8 cellular contexts compared by ENCODE assay signal in the genomic region with DNA sequence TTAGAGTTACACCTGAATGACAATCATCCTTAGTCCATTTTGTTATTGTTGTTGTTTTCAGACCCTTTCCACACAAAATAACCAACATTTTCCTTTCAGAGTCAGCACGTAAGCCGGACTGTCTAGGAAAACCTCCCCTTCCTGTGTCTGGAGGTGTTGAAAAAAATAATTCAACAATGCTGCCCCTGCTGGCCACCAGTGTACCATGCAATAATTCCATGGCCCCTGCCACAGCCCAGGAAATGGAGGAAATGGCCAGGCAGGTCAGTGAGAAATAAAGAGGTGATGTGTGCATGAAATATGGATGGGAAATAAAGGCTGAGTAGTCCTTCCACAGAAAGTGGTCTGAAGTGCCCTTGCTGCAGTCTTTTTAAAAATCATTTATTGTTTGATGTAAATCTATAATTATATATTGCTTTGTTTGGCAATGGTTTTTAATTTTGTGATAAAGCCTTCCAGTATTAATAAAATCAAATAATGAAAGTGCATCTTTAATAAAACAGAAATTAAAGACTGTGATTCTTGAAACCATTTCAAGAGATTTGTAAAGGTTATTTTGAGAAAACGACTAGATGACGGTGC.
DNase-seq lines count a peak whose midpoint lies in the region; ATAC-seq and TF ChIP-seq lines count a peak whose summit lies in the region.

No MANE protein-coding gene starts in this region.

- peak; percentile 43; the same call in 1 of the 2 replicates for TF ChIP-seq RAD21 in Ishikawa (IDR thresholded peaks at IDR 0.05; ENCODE audit: low read depth)

- H3K4me3 ChIP-seq in AG09309 (ENCODE audit: control insufficient read depth, low read depth, low read length) (no peak overlapping the region), colonic mucosa (no peak overlapping the region)

- H3K9ac ChIP-seq in colonic mucosa (ENCODE audit: low read depth in 2 of 2, low read length in 2 of 2): no peak overlapping the region

- peak; percentile 29 for TF ChIP-seq CTCF in AG09309 (IDR thresholded peaks at IDR 0.05; ENCODE audit: control insufficient read depth, insufficient read depth, low read depth, low read length, missing control alignments)
- peak; percentile 33 for TF ChIP-seq CTCF in colonic mucosa (IDR thresholded peaks at IDR 0.05)

- no peak overlapping the region for H3K4me3 Mint-ChIP-seq in natural killer cell treated with Interleukin-12 subunit alpha and Interleukin-12 subunit beta and Interleukin-15 and Interleukin-18, amount 100 ng/mL, for 72 hours

- H3K27me3 ChIP-seq in colonic mucosa: no peaks in the 10 kb centered on the region

- H3K27ac Mint-ChIP-seq in natural killer cell treated with Interleukin-12 subunit alpha and Interleukin-12 subunit beta and Interleukin-15 and Interleukin-18, amount 100 ng/mL, for 72 hours: no peak overlapping the region

- H3K27me3 Mint-ChIP-seq in natural killer cell treated with Interleukin-12 subunit alpha and Interleukin-12 subunit beta and Interleukin-15 and Interleukin-18, amount 100 ng/mL, for 72 hours: no peaks in the 10 kb centered on the region

- peak; percentile 73 for ATAC-seq in GM18858 (IDR thresholded peaks at IDR 0.05; ENCODE audit: unreplicated experiment)
- no peak for ATAC-seq in natural killer cell treated with Interleukin-12 subunit alpha and Interleukin-12 subunit beta and Interleukin-15 and Interleukin-18, amount 100 ng/mL, for 72 hours

- DNase-seq in AG09309 (ENCODE audit: low read depth) (no peak), colonic mucosa (peak; percentile 17), NCI-H187 treated with DMSO at 0.1 percent for 48 hours (lab: John Stamatoyannopoulos, UW) (no peak)
- DNase-seq in stimulated activated CD8-positive, alpha-beta memory T cell treated with anti-CD3 and anti-CD28 coated beads, Interleukin-4, amount 100 ng/mL, for 48 hours: peak; percentile 23
- no peak for DNase-seq in activated CD8-positive, alpha-beta memory T cell treated with anti-CD3 and anti-CD28 coated beads, Interleukin-2, amount 50 U/mL, for 48 hours
- no peak for DNase-seq in natural killer cell treated with Interleukin-12 subunit alpha and Interleukin-12 subunit beta and Interleukin-15 and Interleukin-18, amount 100 ng/mL, for 72 hours (ENCODE audit: low spot score)

- H3K27ac ChIP-seq in colonic mucosa: no peak overlapping the region

- no peaks in the 10 kb centered on the region for H3K36me3 ChIP-seq in colonic mucosa

- peaks cover 5% of the 10 kb centered on the region for H3K9me3 Mint-ChIP-seq in natural killer cell treated with Interleukin-12 subunit alpha and Interleukin-12 subunit beta and Interleukin-15 and Interleukin-18, amount 100 ng/mL, for 72 hours

- H3K9me3 ChIP-seq in colonic mucosa: no peaks in the 10 kb centered on the region

- H3K4me1 Mint-ChIP-seq in natural killer cell treated with Interleukin-12 subunit alpha and Interleukin-12 subunit beta and Interleukin-15 and Interleukin-18, amount 100 ng/mL, for 72 hours (ENCODE audit: low read depth in 2 of 2): no peaks in the 10 kb centered on the region

- H3K4me1 ChIP-seq in colonic mucosa: no peaks in the 10 kb centered on the region

- no peak for TF ChIP-seq EP300 in Ishikawa (IDR thresholded peaks at IDR 0.05; ENCODE audit: borderline replicate concordance)

- intact Hi-C loops in colonic mucosa (cut with DNase I): no loop called here

- H3K36me3 Mint-ChIP-seq in natural killer cell treated with Interleukin-12 subunit alpha and Interleukin-12 subunit beta and Interleukin-15 and Interleukin-18, amount 100 ng/mL, for 72 hours: no peaks in the 10 kb centered on the region

TF ChIP-seq in Ishikawa, 13 proteins besides CTCF, POLR2A, EP300 and RAD21:
- TF ChIP-seq TCF12 (IDR thresholded peaks at IDR 0.05; ENCODE audit: low read depth) (no peak), TEAD4 (IDR thresholded peaks at IDR 0.05) (no peak), YY1 (IDR thresholded peaks at IDR 0.05; ENCODE audit: low read depth) (no peak), FOXM1 (IDR thresholded peaks at IDR 0.05; ENCODE audit: borderline replicate concordance, low read depth) (no peak), NFIC (IDR thresholded peaks at IDR 0.05) (no peak), EGR1 (IDR thresholded peaks at IDR 0.05) (no peak), TAF1 (IDR thresholded peaks at IDR 0.05; ENCODE audit: low read depth) (no peak), CREB1 (IDR thresholded peaks at IDR 0.05; ENCODE audit: low read depth) (no peak), CEBPB (IDR thresholded peaks at IDR 0.05) (no peak), ZBTB7A (IDR thresholded peaks at IDR 0.05; ENCODE audit: low read depth) (no peak)
- TF ChIP-seq, protein P1, sequence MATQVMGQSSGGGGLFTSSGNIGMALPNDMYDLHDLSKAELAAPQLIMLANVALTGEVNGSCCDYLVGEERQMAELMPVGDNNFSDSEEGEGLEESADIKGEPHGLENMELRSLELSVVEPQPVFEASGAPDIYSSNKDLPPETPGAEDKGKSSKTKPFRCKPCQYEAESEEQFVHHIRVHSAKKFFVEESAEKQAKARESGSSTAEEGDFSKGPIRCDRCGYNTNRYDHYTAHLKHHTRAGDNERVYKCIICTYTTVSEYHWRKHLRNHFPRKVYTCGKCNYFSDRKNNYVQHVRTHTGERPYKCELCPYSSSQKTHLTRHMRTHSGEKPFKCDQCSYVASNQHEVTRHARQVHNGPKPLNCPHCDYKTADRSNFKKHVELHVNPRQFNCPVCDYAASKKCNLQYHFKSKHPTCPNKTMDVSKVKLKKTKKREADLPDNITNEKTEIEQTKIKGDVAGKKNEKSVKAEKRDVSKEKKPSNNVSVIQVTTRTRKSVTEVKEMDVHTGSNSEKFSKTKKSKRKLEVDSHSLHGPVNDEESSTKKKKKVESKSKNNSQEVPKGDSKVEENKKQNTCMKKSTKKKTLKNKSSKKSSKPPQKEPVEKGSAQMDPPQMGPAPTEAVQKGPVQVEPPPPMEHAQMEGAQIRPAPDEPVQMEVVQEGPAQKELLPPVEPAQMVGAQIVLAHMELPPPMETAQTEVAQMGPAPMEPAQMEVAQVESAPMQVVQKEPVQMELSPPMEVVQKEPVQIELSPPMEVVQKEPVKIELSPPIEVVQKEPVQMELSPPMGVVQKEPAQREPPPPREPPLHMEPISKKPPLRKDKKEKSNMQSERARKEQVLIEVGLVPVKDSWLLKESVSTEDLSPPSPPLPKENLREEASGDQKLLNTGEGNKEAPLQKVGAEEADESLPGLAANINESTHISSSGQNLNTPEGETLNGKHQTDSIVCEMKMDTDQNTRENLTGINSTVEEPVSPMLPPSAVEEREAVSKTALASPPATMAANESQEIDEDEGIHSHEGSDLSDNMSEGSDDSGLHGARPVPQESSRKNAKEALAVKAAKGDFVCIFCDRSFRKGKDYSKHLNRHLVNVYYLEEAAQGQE (IDR thresholded peaks at IDR 0.05; ENCODE audit: low read depth): no peak
- TF ChIP-seq, protein P2, sequence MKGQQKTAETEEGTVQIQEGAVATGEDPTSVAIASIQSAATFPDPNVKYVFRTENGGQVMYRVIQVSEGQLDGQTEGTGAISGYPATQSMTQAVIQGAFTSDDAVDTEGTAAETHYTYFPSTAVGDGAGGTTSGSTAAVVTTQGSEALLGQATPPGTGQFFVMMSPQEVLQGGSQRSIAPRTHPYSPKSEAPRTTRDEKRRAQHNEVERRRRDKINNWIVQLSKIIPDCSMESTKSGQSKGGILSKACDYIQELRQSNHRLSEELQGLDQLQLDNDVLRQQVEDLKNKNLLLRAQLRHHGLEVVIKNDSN (IDR thresholded peaks at IDR 0.05): no peak
- TF ChIP-seq, protein P3, sequence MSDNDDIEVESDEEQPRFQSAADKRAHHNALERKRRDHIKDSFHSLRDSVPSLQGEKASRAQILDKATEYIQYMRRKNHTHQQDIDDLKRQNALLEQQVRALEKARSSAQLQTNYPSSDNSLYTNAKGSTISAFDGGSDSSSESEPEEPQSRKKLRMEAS (IDR thresholded peaks at IDR 0.05): no peak
TF ChIP-seq in Ishikawa: peak in this region for 0.

Comparison
In these comparisons a context has a peak if more than half of its experiments do, and no peak if none do; other contexts are left out.
1. DNase-seq: peak in colonic mucosa (single experiment) and stimulated activated CD8-positive, alpha-beta memory T cell treated with anti-CD3 and anti-CD28 coated beads, Interleukin-4, amount 100 ng/mL, for 48 hours (single experiment); none in AG09309 (single experiment), activated CD8-positive, alpha-beta memory T cell treated with anti-CD3 and anti-CD28 coated beads, Interleukin-2, amount 50 U/mL, for 48 hours (single experiment), NCI-H187 treated with DMSO at 0.1 percent for 48 hours (single experiment) and natural killer cell treated with Interleukin-12 subunit alpha and Interleukin-12 subunit beta and Interleukin-15 and Interleukin-18, amount 100 ng/mL, for 72 hours (single experiment).